Comparison of ENCODE assay signal across 1 cellular context in genomic region chr10:8051851-8052257, GRCh38.
TF ChIP-seq lines count a peak whose summit lies in the region.

No MANE protein-coding gene starts in this region.

TF ChIP-seq in GM23338, 12 proteins besides CTCF, POLR2A, EP300 and RAD21 (continued from another document):
- TF ChIP-seq REST (IDR thresholded peaks at IDR 0.05; ENCODE audit: unreplicated experiment) = no peak
- TF ChIP-seq ZNF114 (CRISPR knock-in tag; IDR thresholded peaks at IDR 0.05) = no peak
